27 cellular contexts compared by ENCODE assay signal in the genomic region with DNA sequence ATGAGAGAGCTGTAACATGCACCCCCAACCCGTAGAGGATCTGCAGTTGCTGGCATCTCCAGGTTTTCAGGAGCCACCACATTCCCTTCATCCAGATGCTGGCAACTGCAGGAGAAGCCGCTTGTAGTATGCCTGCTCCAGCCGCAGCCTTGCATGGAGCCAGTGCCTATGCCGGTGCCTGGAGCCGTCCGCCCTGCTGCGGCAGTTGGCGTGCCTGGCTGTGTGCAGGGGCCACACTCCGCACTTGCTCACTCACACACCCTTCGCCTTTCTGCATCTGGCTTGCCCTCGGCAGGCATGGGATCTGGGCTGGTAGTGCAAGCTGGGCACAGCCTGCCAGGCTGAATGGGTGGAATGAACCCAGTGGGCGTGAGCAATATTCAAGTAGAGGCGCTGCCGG.
"Had no signal": no experiment of that assay in that cellular context is flagged by ENCODE, and none has a peak within 500 bp of the region (broad histone marks: within the 10 kb centered on the region; RNA-seq: fewer than 3 reads in every experiment).

No MANE protein-coding gene starts in this region.

- H3K27ac ChIP-seq: stomach, suprapubic skin, testis, thoracic aorta, thyroid gland, tibial artery, tibial nerve, transverse colon, upper lobe of left lung, upper lobe of right lung, uterus, vagina had no signal

- DNase-seq: stimulated activated CD4-positive, alpha-beta T cell treated with anti-CD3 and anti-CD28 coated beads, Interleukin-2, amount 100 ng/mL, for 48 hours; stimulated activated CD4-positive, alpha-beta T cell treated with anti-CD3 and anti-CD28 coated beads, Interleukin-4, amount 100 ng/mL, for 1 hour; stimulated activated CD4-positive, alpha-beta T cell treated with anti-CD3 and anti-CD28 coated beads, Interleukin-4, amount 100 ng/mL, for 24 hours; stimulated activated CD4-positive, alpha-beta T cell treated with anti-CD3 and anti-CD28 coated beads, Interleukin-4, amount 100 ng/mL, for 4 hours; stimulated activated CD8-positive, alpha-beta memory T cell treated with anti-CD3 and anti-CD28 coated beads, Interleukin-4, amount 100 ng/mL, for 48 hours; stimulated activated naive B cell treated with anti-CD40 and anti-IgM and Interleukin-4, amounts not matched to agents 10 μg/mL and 1 μg/mL and 100 μg/mL, for 72 hours; stimulated activated naive CD4-positive, alpha-beta T cell; stimulated activated naive CD4-positive, alpha-beta T cell treated with Interleukin-2 at 50 U/mL for 16 hours; stimulated activated naive CD8-positive, alpha-beta T cell treated with anti-CD3 and anti-CD28 coated beads, Interleukin-15, amount 100 ng/mL, for 72 hours; stimulated activated naive CD8-positive, alpha-beta T cell treated with anti-CD3 and anti-CD28 coated beads, Interleukin-15, Interleukin-2, amounts not matched to agents 100 U/mL and 50 U/mL, for 24 hours; stomach; substantia nigra; testis; thyroid gland; tibial artery; transverse colon; trophoblast cell; upper lobe of right lung; uterus had no signal

- FAIRE-seq: urothelium cell line had no signal

- H3K4me3 ChIP-seq: stomach, suprapubic skin, testis, thoracic aorta, thyroid gland, tibial artery, tibial nerve, transverse colon, upper lobe of left lung, upper lobe of right lung, uterus, vagina had no signal

- H3K27me3 ChIP-seq: testis, thyroid gland, tibial nerve, transverse colon, upper lobe of left lung, uterus, vagina had no signal

- H3K4me1 ChIP-seq: stomach, suprapubic skin, testis, tibial artery, tibial nerve, transverse colon, upper lobe of left lung, upper lobe of right lung, uterus, vagina had no signal

- H3K36me3 ChIP-seq: stomach, suprapubic skin, thoracic aorta, thyroid gland, tibial artery, tibial nerve, transverse colon, upper lobe of left lung, upper lobe of right lung, uterus, vagina had no signal

- ATAC-seq: stimulated activated effector memory CD8-positive, alpha-beta T cell treated with anti-CD3 and anti-CD28 coated beads, Interleukin-12 subunit alpha, Interleukin-12 subunit beta, amount 100 ng/mL, for 72 hours; stimulated activated memory B cell treated with anti-CD40 and anti-IgM and Interleukin-4, amounts not matched to agents 10 μg/mL and 1 μg/mL and 100 μg/mL, for 72 hours; stimulated activated naive B cell treated with anti-CD40 and anti-IgM and Interleukin-4, amounts not matched to agents 10 μg/mL and 1 μg/mL and 100 μg/mL, for 72 hours; stimulated activated naive CD8-positive, alpha-beta T cell treated with anti-CD3 and anti-CD28 coated beads, Interleukin-15, amount 100 ng/mL, for 72 hours; stimulated activated naive CD8-positive, alpha-beta T cell treated with anti-CD3 and anti-CD28 coated beads, Interleukin-15, Interleukin-2, amounts not matched to agents 100 U/mL and 50 U/mL, for 24 hours; upper lobe of right lung had no signal

- H3K9me3 ChIP-seq: suprapubic skin, testis, thoracic aorta, thyroid gland, tibial nerve, transverse colon, upper lobe of left lung, upper lobe of right lung, uterus, vagina had no signal
